Comparison of ENCODE assay signal across 14 cellular contexts in the genomic region with DNA sequence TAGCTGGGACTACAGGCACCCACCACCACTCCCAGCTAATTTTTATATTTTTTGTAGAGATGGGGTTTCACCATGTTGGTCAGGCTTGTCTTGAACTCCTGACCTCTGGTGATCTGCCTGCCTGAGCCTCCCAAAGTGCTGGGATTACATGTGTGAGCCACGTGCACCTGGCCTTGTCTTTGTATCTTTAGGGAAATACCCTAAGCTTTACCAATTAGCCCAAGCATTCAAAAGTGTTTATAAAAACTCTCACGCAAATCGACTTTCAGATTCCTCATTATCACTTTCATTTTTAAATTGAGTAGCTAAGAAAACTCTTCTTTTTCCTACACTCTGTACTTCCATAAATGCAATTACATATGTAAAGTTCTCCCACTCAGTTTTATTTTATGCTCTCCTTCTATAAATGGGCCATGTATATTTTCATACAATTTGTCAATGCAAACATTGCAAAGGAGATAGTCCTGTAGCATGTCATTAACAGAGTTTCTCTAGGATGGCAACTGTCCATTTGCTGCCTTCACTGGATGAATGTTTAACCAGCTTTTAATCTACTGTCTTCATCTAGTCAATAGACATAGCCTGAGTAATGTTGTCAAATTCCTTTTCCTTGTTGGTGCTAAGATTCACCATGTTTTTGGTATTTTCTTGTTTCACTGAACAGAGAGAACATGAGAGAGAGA.
DNase-seq lines count a peak whose midpoint lies in the region; ATAC-seq and TF ChIP-seq lines count a peak whose summit lies in the region.
"Had no signal": no experiment of that assay in that cellular context is flagged by ENCODE, and none has a peak within 500 bp of the region (broad histone marks: within the 10 kb centered on the region; RNA-seq: fewer than 3 reads in every experiment).

No MANE protein-coding gene starts in this region.

- peaks cover 7% of the 10 kb centered on the region for H3K36me3 Mint-ChIP-seq in natural killer cell
- H3K36me3 Mint-ChIP-seq: activated CD4-positive, alpha-beta memory T cell treated with anti-CD3 and anti-CD28 coated beads for 36 hours had no signal

- H3K9me3 ChIP-seq in body of pancreas: no peaks in the 10 kb centered on the region
- H3K9me3 ChIP-seq: esophagus squamous epithelium, thyroid gland had no signal

- peaks cover 8 to 30% of the 10 kb centered on the region in 2 donors for H3K9me3 Mint-ChIP-seq in natural killer cell

- H3K4me1 Mint-ChIP-seq in natural killer cell: no peaks in the 10 kb centered on the region

- no peaks in the 10 kb centered on the region for H3K27me3 Mint-ChIP-seq in natural killer cell (ENCODE audit: low read depth in 2 of 2)
- H3K27me3 Mint-ChIP-seq: activated CD4-positive, alpha-beta memory T cell treated with anti-CD3 and anti-CD28 coated beads for 36 hours had no signal

- no peak overlapping the region for H3K27ac ChIP-seq in body of pancreas
- H3K27ac ChIP-seq: esophagus squamous epithelium, thyroid gland had no signal

- peak; percentile 63 for ATAC-seq in GM18511 (IDR thresholded peaks at IDR 0.05; ENCODE audit: unreplicated experiment)
- peak; percentile 52 for ATAC-seq in GM21390 (IDR thresholded peaks at IDR 0.05; ENCODE audit: unreplicated experiment)
- peak; percentile 59 for ATAC-seq in HG02973 (IDR thresholded peaks at IDR 0.05; ENCODE audit: unreplicated experiment)
- no peak for ATAC-seq in natural killer cell
- ATAC-seq in body of pancreas: no peak

- 74 to 77% methylated on average over 3 of the region's 3 CpGs for WGBS in body of pancreas, 2 donors

- no peaks in the 10 kb centered on the region for H3K27me3 ChIP-seq in body of pancreas
- H3K27me3 ChIP-seq: esophagus squamous epithelium, thyroid gland had no signal

- no peak for TF ChIP-seq POLR2A in body of pancreas (IDR thresholded peaks at IDR 0.05)

- intact Hi-C loops in natural killer cell (cut with micrococcal nuclease): no loop called here
- intact Hi-C loops in body of pancreas (cut with DNase I): no loop called here

- H3K4me3 ChIP-seq in body of pancreas: no peak overlapping the region
- H3K4me3 ChIP-seq: esophagus squamous epithelium, thyroid gland had no signal

- TF ChIP-seq CTCF in natural killer cell (IDR thresholded peaks at IDR 0.05): no peak
- TF ChIP-seq CTCF in body of pancreas (IDR thresholded peaks at IDR 0.05): no peak

- DNase-seq in NCI-H526 (lab: John Stamatoyannopoulos, UW) (peak; percentile 83 to 84), NCI-H2029 treated with DMSO at 0.1 percent for 48 hours (lab: John Stamatoyannopoulos, UW) (no peak), natural killer cell (no peak), body of pancreas (no peak)
- no peak for DNase-seq in stimulated activated CD4-positive, alpha-beta T cell treated with anti-CD3 and anti-CD28 coated beads, Interleukin-4, amount 100 ng/mL, for 1 hour
- DNase-seq: activated CD4-positive, alpha-beta memory T cell treated with anti-CD3 and anti-CD28 coated beads for 36 hours; activated naive CD4-positive, alpha-beta T cell treated with anti-CD3 and anti-CD28 coated beads for 36 hours; AML-193; esophagus squamous epithelium; NCI-H1105 treated with DMSO at 0.1 percent for 48 hours; thyroid gland had no signal

- no peaks in the 10 kb centered on the region for H3K4me1 ChIP-seq in body of pancreas
- H3K4me1 ChIP-seq: thyroid gland had no signal

- no peak overlapping the region for H3K27ac Mint-ChIP-seq in natural killer cell
- H3K27ac Mint-ChIP-seq: activated CD4-positive, alpha-beta memory T cell treated with anti-CD3 and anti-CD28 coated beads for 36 hours; activated naive CD4-positive, alpha-beta T cell treated with anti-CD3 and anti-CD28 coated beads for 36 hours had no signal

- no peak overlapping the region for H3K4me3 Mint-ChIP-seq in natural killer cell
- H3K4me3 Mint-ChIP-seq: activated CD4-positive, alpha-beta memory T cell treated with anti-CD3 and anti-CD28 coated beads for 36 hours; activated naive CD4-positive, alpha-beta T cell treated with anti-CD3 and anti-CD28 coated beads for 36 hours had no signal

- H3K36me3 ChIP-seq in body of pancreas (replicated peaks in 1 of 2; ENCODE audit: insufficient read depth in 1 of 2, low read depth in 2 of 2): no peaks in the 10 kb centered on the region
- H3K36me3 ChIP-seq: esophagus squamous epithelium, thyroid gland had no signal

Comparison
In these comparisons a context has a peak if more than half of its experiments do, and no peak if none do; other contexts are left out.
1. ATAC-seq: peak in GM18511 (single experiment), GM21390 (single experiment) and HG02973 (single experiment); none in natural killer cell (0 of 3) and body of pancreas (single experiment).
2. DNase-seq: peak in NCI-H526 (2 of 2); none in NCI-H2029 treated with DMSO at 0.1 percent for 48 hours (single experiment), stimulated activated CD4-positive, alpha-beta T cell treated with anti-CD3 and anti-CD28 coated beads, Interleukin-4, amount 100 ng/mL, for 1 hour (single experiment), natural killer cell (single experiment) and body of pancreas (0 of 4).